ENCODE assay signal across 8 cellular contexts in genomic region chr12:111812881-111813741, GRCh38. TPM values are rescaled to one million over a fixed set of nuclear protein-coding genes. Genes with fewer than 3 reads are reported as not detected.
DNase-seq lines count a peak whose midpoint lies in the region; ATAC-seq, FAIRE-seq and TF ChIP-seq lines count a peak whose summit lies in the region.

No MANE protein-coding gene starts in this region.

- H3K4me1 Mint-ChIP-seq in activated T-helper 1 cell treated with anti-CD3 and anti-CD28 coated beads, Interleukin-12 subunit alpha, Interleukin-12 subunit beta, Interleukin-2, Interleukin-4 antibody, amounts not matched to agents 30 ng/mL and 10 ng/mL and 1 ng/mL, durations not matched to agents 14 hours and 24 hours and 36 hours (ENCODE audit: low read depth), result peaks cover 6% of the 10 kb centered on the region
- H3K4me1 Mint-ChIP-seq in neural crest cell, result peaks cover 10% of the 10 kb centered on the region

- H3K4me1 ChIP-seq in RWPE2 (ENCODE audit: insufficient read depth, poor library complexity, severe bottlenecking) (no peaks in the 10 kb centered on the region), stomach (peaks cover 0 to 14% (median 2%) of the 10 kb centered on the region in 4 donors)

- peaks cover 2% of the 10 kb centered on the region for H3K27me3 Mint-ChIP-seq in activated T-helper 1 cell treated with anti-CD3 and anti-CD28 coated beads, Interleukin-12 subunit alpha, Interleukin-12 subunit beta, Interleukin-2, Interleukin-4 antibody, amounts not matched to agents 30 ng/mL and 10 ng/mL and 1 ng/mL, durations not matched to agents 14 hours and 24 hours and 36 hours (ENCODE audit: insufficient read depth)
- H3K27me3 Mint-ChIP-seq in neural crest cell (ENCODE audit: low read depth), result peaks cover 3% of the 10 kb centered on the region

- 14 to 21% (median 18%) methylated on average over 13 of the region's 13 CpGs for WGBS in stomach, 5 donors

- TF ChIP-seq POLR2A in stomach (IDR thresholded peaks at IDR 0.05), result no peak

- ATAC-seq in RWPE2 (ENCODE audit: low read depth), result peak; percentile 92

- H3K4me3 ChIP-seq in AG04449 (ENCODE audit: low read depth, low read length) (no peak overlapping the region), RWPE2 (ENCODE audit: severe bottlenecking) (no peak overlapping the region), fibroblast of the aortic adventitia (ENCODE audit: low read depth, low read length) (no peak overlapping the region), stomach (no peak overlapping the region)

- H3K4me3 Mint-ChIP-seq in activated T-helper 1 cell treated with anti-CD3 and anti-CD28 coated beads, Interleukin-12 subunit alpha, Interleukin-12 subunit beta, Interleukin-2, Interleukin-4 antibody, amounts not matched to agents 30 ng/mL and 10 ng/mL and 1 ng/mL, durations not matched to agents 14 hours and 24 hours and 36 hours, result no peak overlapping the region
- H3K4me3 Mint-ChIP-seq in neural crest cell, result no peak overlapping the region

- CTCF ChIA-PET in AG04449 (lab: Yijun Ruan, JAX), result interaction anchor here (0.6 to 10.3 kb wide), 44 partner anchors 9 to 416 kb away, joined by 3 to 209 read pairs (median 4); partner anchors contain the start of genes ACAD10, ALDH2 and BRAP

- peak; percentile 92 for FAIRE-seq in GM19239 (lab: Jason Lieb, UNC)

- H3K27me3 ChIP-seq in RWPE2 (ENCODE audit: insufficient read depth, poor library complexity, severe bottlenecking) (no peaks in the 10 kb centered on the region), stomach (no peaks in the 10 kb centered on the region)

- H3K36me3 ChIP-seq in RWPE2 (ENCODE audit: low read depth) (peaks cover 4% of the 10 kb centered on the region; the same call in 1 of the 2 replicates), stomach (peaks cover 35 to 46% (median 45%) of the 10 kb centered on the region in 4 donors)

- H3K27ac Mint-ChIP-seq in activated T-helper 1 cell treated with anti-CD3 and anti-CD28 coated beads, Interleukin-12 subunit alpha, Interleukin-12 subunit beta, Interleukin-2, Interleukin-4 antibody, amounts not matched to agents 30 ng/mL and 10 ng/mL and 1 ng/mL, durations not matched to agents 14 hours and 24 hours and 36 hours, result no peak overlapping the region
- no peak overlapping the region for H3K27ac Mint-ChIP-seq in neural crest cell (ENCODE audit: unreplicated experiment)

- no peak overlapping the region for H3K27ac ChIP-seq in RWPE2 (ENCODE audit: poor library complexity, severe bottlenecking)
- H3K27ac ChIP-seq in stomach, result no peak overlapping the region

- TF ChIP-seq CTCF in AG04449 (IDR thresholded peaks at IDR 0.05; ENCODE audit: insufficient read depth, low read length, missing control alignments), result peak; percentile 85
- peak; percentile 92 for TF ChIP-seq CTCF in RWPE2 (IDR thresholded peaks at IDR 0.05; ENCODE audit: poor library complexity, severe bottlenecking)
- peak; percentile 84 for TF ChIP-seq CTCF in fibroblast of the aortic adventitia (IDR thresholded peaks at IDR 0.05; ENCODE audit: insufficient read depth, low read length)
- peak; percentile 87 for TF ChIP-seq CTCF in neural crest cell (conservative IDR thresholded peaks at IDR 0.05)
- peak in 5 of 7 experiments; percentile 70 to 87 (median 75) for TF ChIP-seq CTCF in stomach (IDR thresholded peaks at IDR 0.05)

- no peaks in the 10 kb centered on the region for H3K36me3 Mint-ChIP-seq in activated T-helper 1 cell treated with anti-CD3 and anti-CD28 coated beads, Interleukin-12 subunit alpha, Interleukin-12 subunit beta, Interleukin-2, Interleukin-4 antibody, amounts not matched to agents 30 ng/mL and 10 ng/mL and 1 ng/mL, durations not matched to agents 14 hours and 24 hours and 36 hours (ENCODE audit: low read depth)
- H3K36me3 Mint-ChIP-seq in neural crest cell (ENCODE audit: low read depth), result no peaks in the 10 kb centered on the region

- TF ChIP-seq EP300 in stomach (IDR thresholded peaks at IDR 0.05), result no peak

- H3K9me3 Mint-ChIP-seq in activated T-helper 1 cell treated with anti-CD3 and anti-CD28 coated beads, Interleukin-12 subunit alpha, Interleukin-12 subunit beta, Interleukin-2, Interleukin-4 antibody, amounts not matched to agents 30 ng/mL and 10 ng/mL and 1 ng/mL, durations not matched to agents 14 hours and 24 hours and 36 hours, result no peaks in the 10 kb centered on the region
- no peaks in the 10 kb centered on the region for H3K9me3 Mint-ChIP-seq in neural crest cell

- intact Hi-C loops in activated T-helper 1 cell treated with anti-CD3 and anti-CD28 coated beads, Interleukin-12 subunit alpha, Interleukin-12 subunit beta, Interleukin-2, Interleukin-4 antibody, amounts not matched to agents 30 ng/mL and 10 ng/mL and 1 ng/mL, durations not matched to agents 14 hours and 24 hours and 36 hours (cut with micrococcal nuclease), result loop anchor here (1.0 kb wide), 2 partner anchors 60 to 126 kb away; no protein-coding TSS in a partner anchor
- intact Hi-C loops in stomach (cut with DNase I; ENCODE audit: low total_unique reads), result no loop called here

- POLR2A ChIA-PET in AG04449 (lab: Yijun Ruan, JAX), result interaction anchor here (1.0 kb wide), 1 partner anchor 128 kb away, joined by 3 read pairs; the partner anchor contains the start of genes ACAD10 and BRAP

- H3K9me3 ChIP-seq in RWPE2 (ENCODE audit: severe bottlenecking), result no peaks in the 10 kb centered on the region
- no peaks in the 10 kb centered on the region for H3K9me3 ChIP-seq in stomach

- DNase-seq in AG04449 (ENCODE audit: low read depth, low spot score) (peak; percentile 40), GM19239 (ENCODE audit: insufficient read length, low spot score) (peak; percentile 71), M059J (ENCODE audit: low read depth) (peak; percentile 76), RWPE2 (ENCODE audit: low spot score) (no peak), fibroblast of the aortic adventitia (ENCODE audit: low read depth) (peak; percentile 91), neural crest cell (ENCODE audit: low read depth, low spot score) (peak; percentile 66), stomach (peak; percentile 84)
- DNase-seq in activated T-helper 1 cell treated with anti-CD3 and anti-CD28 coated beads, Interleukin-12 subunit alpha, Interleukin-12 subunit beta, Interleukin-2, Interleukin-4 antibody, amounts not matched to agents 30 ng/mL and 10 ng/mL and 1 ng/mL, durations not matched to agents 14 hours and 24 hours and 36 hours (ENCODE audit: low spot score), result peak; percentile 47

RNA-seq across cellular contexts. Expression of gene MAPKAPK5, which starts 28.9 kb away (rescaled TPM):
- total RNA-seq in M059J (2014; rRNA removed; shearing (Covaris generic)), result 24.0 and 38.8 TPM in 2 replicates
- 82.1 and 86.5 TPM in 2 replicates for total RNA-seq in activated T-helper 1 cell treated with anti-CD3 and anti-CD28 coated beads, Interleukin-12 subunit alpha, Interleukin-12 subunit beta, Interleukin-2, Interleukin-4 antibody, amounts not matched to agents 30 ng/mL and 10 ng/mL and 1 ng/mL, durations not matched to agents 14 hours and 24 hours and 36 hours
- 34.6 and 43.3 TPM in 2 replicates for total RNA-seq in fibroblast of the aortic adventitia (ENCODE audit: low replicate concordance)
- total RNA-seq in neural crest cell, result 81.6 and 83.1 TPM in 2 replicates
- 100 to 1,000 TPM in 1 of 5 donors, 10 to 100 TPM in 4; 49.2 to 124 (median 53.0) TPM for total RNA-seq in stomach
- polyA plus RNA-seq in stomach, result 10 to 100 TPM; 15.1 to 21.7 (median 21.5) TPM

RNA-seq across cellular contexts. Expression of gene ALDH2, which starts 46.4 kb away (rescaled TPM):
- total RNA-seq in M059J (2014; rRNA removed; shearing (Covaris generic)), result 9.0 and 20.5 TPM in 2 replicates
- 0.15 and 0.44 TPM in 2 replicates for total RNA-seq in activated T-helper 1 cell treated with anti-CD3 and anti-CD28 coated beads, Interleukin-12 subunit alpha, Interleukin-12 subunit beta, Interleukin-2, Interleukin-4 antibody, amounts not matched to agents 30 ng/mL and 10 ng/mL and 1 ng/mL, durations not matched to agents 14 hours and 24 hours and 36 hours
- total RNA-seq in fibroblast of the aortic adventitia (ENCODE audit: low replicate concordance), result 23.1 and 40.9 TPM in 2 replicates
- 62.8 and 65.9 TPM in 2 replicates for total RNA-seq in neural crest cell
- 100 to 1,000 TPM in 3 of 5 donors, 10 to 100 TPM in 2; 50.3 to 196 (median 116) TPM for total RNA-seq in stomach
- polyA plus RNA-seq in stomach, result 100 to 1,000 TPM; 129 to 296 (median 134) TPM
